In genomic region chr11:130907229-130907628, GRCh38 we compare ENCODE assay signal across 26 cellular contexts.
"Had no signal": no experiment of that assay in that cellular context is flagged by ENCODE, and none has a peak within 500 bp of the region (broad histone marks: within the 10 kb centered on the region; RNA-seq: fewer than 3 reads in every experiment).

No MANE protein-coding gene starts in this region.

- FAIRE-seq: endothelial cell of umbilical vein, kidney had no signal

- H3K27me3 ChIP-seq: foreskin keratinocyte, heart left ventricle, right atrium auricular region, upper lobe of left lung, vagina had no signal

- ATAC-seq: activated CD4-positive, alpha-beta T cell treated with anti-CD3 and anti-CD28 coated beads for 36 hours; foreskin keratinocyte; lower lobe of right lung; naive thymus-derived CD8-positive, alpha-beta T cell had no signal

- H3K27ac ChIP-seq: foreskin keratinocyte, lower lobe of right lung, parathyroid adenoma, right atrium auricular region, upper lobe of left lung, vagina had no signal

- H2AFZ ChIP-seq: parathyroid adenoma had no signal

- H3K4me2 ChIP-seq: SK-N-SH had no signal

- H3K4me1 ChIP-seq: lower lobe of right lung, parathyroid adenoma, right atrium auricular region, vagina had no signal

- H3K9me3 ChIP-seq: heart left ventricle, lower lobe of right lung, right atrium auricular region, SK-N-SH, upper lobe of left lung, vagina had no signal

- DNase-seq: activated B cell treated with CpG ODN at 0.5 μM for 24 hours; activated CD4-positive, alpha-beta T cell treated with anti-CD3 and anti-CD28 coated beads for 36 hours; activated gamma-delta T cell; activated naive CD4-positive, alpha-beta T cell treated with anti-CD3 and anti-CD28 coated beads, Interleukin-2, amount 50 U/mL, for 16 hours; activated T-cell treated with anti-CD3 and anti-CD28 coated beads for 4 hours; amniotic stem cell; foreskin keratinocyte; heart left ventricle; hypothalamus; immature natural killer cell; kidney; lower lobe of right lung; mesenchymal stem cell; naive thymus-derived CD8-positive, alpha-beta T cell; nucleus accumbens; SK-N-SH; stimulated activated CD4-positive, alpha-beta T cell treated with anti-CD3 and anti-CD28 coated beads, Interleukin-4, amount 100 ng/mL, for 1 hour; T-helper 2 cell; upper lobe of left lung had no signal

- H3K27me3 Mint-ChIP-seq: activated B cell treated with CpG ODN at 0.5 μM for 24 hours; activated CD4-positive, alpha-beta T cell treated with anti-CD3 and anti-CD28 coated beads for 36 hours; naive thymus-derived CD8-positive, alpha-beta T cell; stimulated activated naive CD8-positive, alpha-beta T cell treated with anti-CD3 and anti-CD28 coated beads, Interleukin-15, Interleukin-2, amounts not matched to agents 100 ng/mL and 50 ng/mL, for 24 hours had no signal

- H3K9me3 Mint-ChIP-seq: activated B cell treated with CpG ODN at 0.5 μM for 24 hours; activated T-helper 1 cell treated with anti-CD3 and anti-CD28 coated beads, Interleukin-12 subunit alpha, Interleukin-12 subunit beta, Interleukin-2, Interleukin-4 antibody, amounts not matched to agents 30 ng/mL and 10 ng/mL and 1 ng/mL, durations not matched to agents 14 hours and 24 hours and 36 hours; neural crest cell had no signal

- H3K4me3 Mint-ChIP-seq: activated B cell treated with CpG ODN at 0.5 μM for 24 hours; activated CD4-positive, alpha-beta T cell treated with anti-CD3 and anti-CD28 coated beads for 36 hours; activated T-helper 1 cell treated with anti-CD3 and anti-CD28 coated beads, Interleukin-12 subunit alpha, Interleukin-12 subunit beta, Interleukin-2, Interleukin-4 antibody, amounts not matched to agents 30 ng/mL and 10 ng/mL and 1 ng/mL, durations not matched to agents 14 hours and 24 hours and 36 hours; immature natural killer cell; naive thymus-derived CD8-positive, alpha-beta T cell; neural crest cell; stimulated activated naive CD8-positive, alpha-beta T cell treated with anti-CD3 and anti-CD28 coated beads, Interleukin-15, Interleukin-2, amounts not matched to agents 100 ng/mL and 50 ng/mL, for 24 hours had no signal

- H3K27ac Mint-ChIP-seq: activated B cell treated with CpG ODN at 0.5 μM for 24 hours; activated CD4-positive, alpha-beta T cell treated with anti-CD3 and anti-CD28 coated beads for 36 hours; activated T-helper 1 cell treated with anti-CD3 and anti-CD28 coated beads, Interleukin-12 subunit alpha, Interleukin-12 subunit beta, Interleukin-2, Interleukin-4 antibody, amounts not matched to agents 30 ng/mL and 10 ng/mL and 1 ng/mL, durations not matched to agents 14 hours and 24 hours and 36 hours; stimulated activated naive CD8-positive, alpha-beta T cell treated with anti-CD3 and anti-CD28 coated beads, Interleukin-15, Interleukin-2, amounts not matched to agents 100 ng/mL and 50 ng/mL, for 24 hours had no signal

- H3K4me3 ChIP-seq: heart left ventricle, lower lobe of right lung, right atrium auricular region, upper lobe of left lung, vagina had no signal

- H3K9ac ChIP-seq: parathyroid adenoma, SK-N-SH had no signal
